In genomic region chr16:31471241-31471874, GRCh38 we compare ENCODE assay signal across 6 cellular contexts. TPM values are rescaled to one million over a fixed set of nuclear protein-coding genes. Genes with fewer than 3 reads are reported as not detected.
DNase-seq lines count a peak whose midpoint lies in the region; ATAC-seq and TF ChIP-seq lines count a peak whose summit lies in the region.

No MANE protein-coding gene starts in this region.

- DNase-seq in HAP-1 (ENCODE audit: low spot score in 2 of 2) (no peak), osteoblast (ENCODE audit: insufficient read length, low spot score, missing footprints) (peak; percentile 72), activated gamma-delta T cell (lab: John Stamatoyannopoulos, UW) (no peak), NCI-H146 treated with DMSO at 0.1 percent for 48 hours (lab: John Stamatoyannopoulos, UW; ENCODE audit: unreplicated experiment) (no peak)

- peak overlapping the region; percentile 48 for H3K4me3 ChIP-seq in HAP-1
- H3K4me3 ChIP-seq in osteoblast (ENCODE audit: insufficient read depth, low read length), result peak overlapping the region; percentile 84

- in situ Hi-C loops in HAP-1 (cut with MboI; ENCODE audit: low sequenced_read_pairs), result no loop called here

- TF ChIP-seq CTCF in osteoblast (IDR thresholded peaks at IDR 0.05; ENCODE audit: extremely low read depth, low read depth, low read length), result no peak

- no peaks in the 10 kb centered on the region for H3K9me3 Mint-ChIP-seq in dendritic cell treated with granulocyte-macrophage colony-stimulating factor and Interleukin-4, amounts not matched to agents 40 ng/mL and 50 ng/mL, for 4 days

- peak overlapping the region; percentile 77 for H3K27ac ChIP-seq in osteoblast (ENCODE audit: low read depth, low read length)

- H3K36me3 ChIP-seq in HAP-1 (replicated peaks) (0 out of 2 replicates have a peak, but pooled peaks cover 3% of the 10 kb centered on the region), osteoblast (ENCODE audit: insufficient read depth, low read length) (peaks cover 36% of the 10 kb centered on the region)

- H3K36me3 Mint-ChIP-seq in dendritic cell treated with granulocyte-macrophage colony-stimulating factor and Interleukin-4, amounts not matched to agents 40 ng/mL and 50 ng/mL, for 4 days (ENCODE audit: low read depth), result peaks cover 10% of the 10 kb centered on the region

- no peaks in the 10 kb centered on the region for H3K9me3 ChIP-seq in HAP-1
- H3K9me3 ChIP-seq in osteoblast (ENCODE audit: low read depth, low read length), result no peaks in the 10 kb centered on the region

- H3K27ac Mint-ChIP-seq in dendritic cell treated with granulocyte-macrophage colony-stimulating factor and Interleukin-4, amounts not matched to agents 40 ng/mL and 50 ng/mL, for 4 days, result peak overlapping the region; percentile 33

- intact Hi-C loops in dendritic cell treated with granulocyte-macrophage colony-stimulating factor and Interleukin-4, amounts not matched to agents 40 ng/mL and 50 ng/mL, for 4 days (cut with micrococcal nuclease), result no loop called here

- peaks cover 4% of the 10 kb centered on the region for H3K79me2 ChIP-seq in osteoblast (ENCODE audit: insufficient read depth, low read length)

- peak overlapping the region; percentile 86 for H2AFZ ChIP-seq in osteoblast (ENCODE audit: low read length)

- peak overlapping the region; percentile 89 for H3K4me2 ChIP-seq in osteoblast (ENCODE audit: insufficient read depth, low read length)

- H3K4me1 Mint-ChIP-seq in dendritic cell treated with granulocyte-macrophage colony-stimulating factor and Interleukin-4, amounts not matched to agents 40 ng/mL and 50 ng/mL, for 4 days (ENCODE audit: low read depth), result peaks cover 38% of the 10 kb centered on the region

- no peak for ATAC-seq in esophagus mucosa

- H4K20me1 ChIP-seq in osteoblast (ENCODE audit: insufficient read depth, low read length), result peaks cover 30% of the 10 kb centered on the region

- H3K27me3 Mint-ChIP-seq in dendritic cell treated with granulocyte-macrophage colony-stimulating factor and Interleukin-4, amounts not matched to agents 40 ng/mL and 50 ng/mL, for 4 days, result peaks cover 44% of the 10 kb centered on the region

- H3K27me3 ChIP-seq in HAP-1 (ENCODE audit: low read depth) (no peaks in the 10 kb centered on the region), osteoblast (ENCODE audit: insufficient read depth, low read length) (no peaks in the 10 kb centered on the region)

- H3K4me1 ChIP-seq in HAP-1 (peaks cover 10% of the 10 kb centered on the region), osteoblast (ENCODE audit: insufficient read depth, low read length) (peaks cover 28% of the 10 kb centered on the region)

- peak overlapping the region; percentile 9 for H3K4me3 Mint-ChIP-seq in dendritic cell treated with granulocyte-macrophage colony-stimulating factor and Interleukin-4, amounts not matched to agents 40 ng/mL and 50 ng/mL, for 4 days

RNA-seq across cellular contexts. Expression of gene TGFB1I1, which starts 0.6 kb away (rescaled TPM):
- total RNA-seq in osteoblast (60.1 and 70.4 TPM in 2 replicates), esophagus mucosa (4.3 TPM)

RNA-seq across cellular contexts. Expression of gene SLC5A2, which starts 11.6 kb away (rescaled TPM):
- total RNA-seq in osteoblast (not detected in 2 replicates), esophagus mucosa (0.12 TPM)

RNA-seq across cellular contexts. Expression of gene ARMC5, which starts 12.1 kb away (rescaled TPM):
- 10.6 and 12.7 TPM in 2 replicates for total RNA-seq in osteoblast
- total RNA-seq in esophagus mucosa, result 9.4 TPM

RNA-seq across cellular contexts. Expression of gene ZNF843, which starts 28.8 kb away (rescaled TPM):
- total RNA-seq in osteoblast (1.1 and 1.2 TPM in 2 replicates), esophagus mucosa (0.32 TPM)

RNA-seq across cellular contexts. Expression of gene RUSF1, which starts 36.8 kb away (rescaled TPM):
- total RNA-seq in osteoblast (48.5 and 53.0 TPM in 2 replicates), esophagus mucosa (29.9 TPM)

Comparison
In these comparisons a context has a peak if more than half of its experiments do, and no peak if none do; other contexts are left out.
1. RNA of gene TGFB1I1, which starts 0.6 kb away (total RNA-seq): 60.1 to 70.4 TPM in osteoblast; 4.3 TPM in esophagus mucosa (single experiment); every median in the first group is over 10 times any median in the second.